Comparison of ENCODE assay signal across 10 cellular contexts in genomic region chr15:58546635-58547627, GRCh38.
A peak's percentile ranks its signal among the peaks of the same experiment; 100 is the strongest.
DNase-seq lines count a peak whose midpoint lies in the region; ATAC-seq, FAIRE-seq and TF ChIP-seq lines count a peak whose summit lies in the region.
"Had no signal": no experiment of that assay in that cellular context is flagged by ENCODE, and none has a peak within 500 bp of the region (broad histone marks: within the 10 kb centered on the region; RNA-seq: fewer than 3 reads in every experiment).

No MANE protein-coding gene starts in this region.

- H3K27me3 ChIP-seq in BLaER1 = no peaks in the 10 kb centered on the region
- no peaks in the 10 kb centered on the region for H3K27me3 ChIP-seq in endothelial cell of umbilical vein (ENCODE audit: control insufficient read depth in 2 of 2, insufficient read depth in 2 of 2, low read length in 2 of 2)
- H3K27me3 ChIP-seq: neutrophil had no signal

- H3K27ac ChIP-seq in BLaER1 = peak overlapping the region; percentile 96; the same call in 1 of the 2 replicates
- peak overlapping the region; percentile 58 for H3K27ac ChIP-seq in endothelial cell of umbilical vein (ENCODE audit: insufficient read depth, low read depth, low read length)
- H3K27ac ChIP-seq: neutrophil had no signal

- H3K4me2 ChIP-seq in BLaER1 (peak overlapping the region; percentile 91), endothelial cell of umbilical vein (ENCODE audit: insufficient read depth, low read length) (no peak overlapping the region)

- peaks cover 47 to 60% of the 10 kb centered on the region in 2 donors for H3K4me1 Mint-ChIP-seq in natural killer cell

- H3K9me3 ChIP-seq in BLaER1 (peaks cover 28% of the 10 kb centered on the region), endothelial cell of umbilical vein (replicated peaks; ENCODE audit: control insufficient read depth, insufficient read depth, low read length) (no peaks in the 10 kb centered on the region)
- H3K9me3 ChIP-seq: neutrophil had no signal

- no peak for TF ChIP-seq CTCF in endothelial cell of umbilical vein (IDR thresholded peaks at IDR 0.05; ENCODE audit: extremely low read depth in 1 of 2, insufficient read depth in 1 of 2, low read depth in 1 of 2, low read length in 2 of 2)
- no peak for TF ChIP-seq CTCF in natural killer cell (IDR thresholded peaks at IDR 0.05)

- peak; percentile 96 for FAIRE-seq in endothelial cell of umbilical vein (lab: Jason Lieb, UNC)
- FAIRE-seq: GM12878 had no signal

- BruUV-seq in endothelial cell of umbilical vein (replicated peaks; lab: Mats Ljungman, UMichigan) = no TSS peak

- dilution Hi-C loops in endothelial cell of umbilical vein (cut with MboI; ENCODE audit: extremely low pct_ligation_motif_present, low sequenced_read_pairs) = no loop called here

- POLR2A ChIA-PET in endothelial cell of umbilical vein (lab: Charles Lee) = interaction anchor here (0.6 to 0.7 kb wide), 3 partner anchors 71 to 808 kb away, joined by 3 to 5 read pairs (median 4); no protein-coding TSS in a partner anchor

- DNase-seq in NCI-H2029 treated with DMSO at 0.1 percent for 48 hours (lab: John Stamatoyannopoulos, UW) (peak; percentile 4), endothelial cell of umbilical vein (ENCODE audit: low read depth, low spot score) (peak; percentile 77), natural killer cell (no peak), NCI-H1417 (lab: John Stamatoyannopoulos, UW) (no peak), C1 segment of cervical spinal cord (lab: John Stamatoyannopoulos, UW) (no peak)

- no peak for TF ChIP-seq POLR2A in endothelial cell of umbilical vein (IDR thresholded peaks at IDR 0.05; ENCODE audit: low read depth, low read length)

- H3K9ac ChIP-seq in BLaER1 = no peak overlapping the region
- H3K9ac ChIP-seq in endothelial cell of umbilical vein (replicated peaks; ENCODE audit: extremely low read depth, insufficient read depth, low read length) = peak overlapping the region; percentile 9

- H3K4me1 ChIP-seq in BLaER1 = peaks cover 68% of the 10 kb centered on the region
- peaks cover 27% of the 10 kb centered on the region for H3K4me1 ChIP-seq in endothelial cell of umbilical vein (ENCODE audit: control insufficient read depth, extremely low read depth, insufficient read depth, low read length)

- peak overlapping the region; percentile 50 for H3K4me3 Mint-ChIP-seq in natural killer cell

- no peaks in the 10 kb centered on the region for H3K9me1 ChIP-seq in endothelial cell of umbilical vein (replicated peaks; ENCODE audit: control insufficient read depth, extremely low read depth, insufficient read depth, low read length)

- H3K9me3 Mint-ChIP-seq in natural killer cell = no peaks in the 10 kb centered on the region

- H3K27me3 Mint-ChIP-seq in natural killer cell (ENCODE audit: low read depth in 2 of 2) = no peaks in the 10 kb centered on the region

- no peaks in the 10 kb centered on the region for H3K36me3 Mint-ChIP-seq in natural killer cell

- CTCF ChIA-PET in endothelial cell of umbilical vein (lab: Charles Lee) = interaction anchor here (0.6 to 2.4 kb wide), 10 partner anchors 9 to 319 kb away, joined by 3 to 6 read pairs (median 4); no protein-coding TSS in a partner anchor

- peak overlapping the region; percentile 90 to 94 for H3K27ac Mint-ChIP-seq in natural killer cell

- peaks cover 19% of the 10 kb centered on the region for H3K36me3 ChIP-seq in BLaER1
- H3K36me3 ChIP-seq in endothelial cell of umbilical vein (ENCODE audit: control insufficient read depth in 2 of 2, extremely low read depth in 1 of 2, insufficient read depth in 2 of 2, low read length in 2 of 2) = no peaks in the 10 kb centered on the region
- H3K36me3 ChIP-seq: neutrophil had no signal

- no peak overlapping the region for H2AFZ ChIP-seq in endothelial cell of umbilical vein (ENCODE audit: low read depth, low read length)

- intact Hi-C loops in endothelial cell of umbilical vein (cut with micrococcal nuclease) = loop anchor here (1.0 to 2.0 kb wide), 3 partner anchors 27 to 106 kb away; no protein-coding TSS in a partner anchor
- intact Hi-C loops in natural killer cell (cut with micrococcal nuclease) = no loop called here

- no peak overlapping the region for H3K4me3 ChIP-seq in BLaER1
- no peak overlapping the region for H3K4me3 ChIP-seq in endothelial cell of umbilical vein (replicated peaks in 1 of 3; ENCODE audit: insufficient read depth in 1 of 3, low read depth in 1 of 3, low read length in 3 of 3)
- H3K4me3 ChIP-seq: GM12878 had no signal

- H4K20me1 ChIP-seq in BLaER1 (no peaks in the 10 kb centered on the region), endothelial cell of umbilical vein (replicated peaks; ENCODE audit: control insufficient read depth, extremely low read depth, insufficient read depth, low read length) (no peaks in the 10 kb centered on the region)

- ATAC-seq in natural killer cell = no peak
- no peak for ATAC-seq in HG03108 (IDR thresholded peaks at IDR 0.05; ENCODE audit: unreplicated experiment)
- ATAC-seq in GM21423 (IDR thresholded peaks at IDR 0.05; ENCODE audit: unreplicated experiment) = no peak
- ATAC-seq: GM12878 had no signal

- H3K79me2 ChIP-seq in endothelial cell of umbilical vein (ENCODE audit: control insufficient read depth, insufficient read depth, low read length) = no peaks in the 10 kb centered on the region

TF ChIP-seq in endothelial cell of umbilical vein, 7 proteins besides CTCF, POLR2A, EP300 and RAD21:
- TF ChIP-seq GATA2 (IDR thresholded peaks at IDR 0.05; ENCODE audit: insufficient read depth, insufficient read length, low read depth, low read length) (peak; percentile 17), MYC (IDR thresholded peaks at IDR 0.05; ENCODE audit: low read depth, low read length) (no peak), FOS (IDR thresholded peaks at IDR 0.05; ENCODE audit: borderline replicate concordance, insufficient read depth, low read length) (peak; percentile 39), JUN (IDR thresholded peaks at IDR 0.05; ENCODE audit: borderline replicate concordance, insufficient read depth, insufficient read length, low read depth) (peak; percentile 68), POLR2AphosphoS5 (IDR thresholded peaks at IDR 0.05; ENCODE audit: insufficient read depth, low read depth, low read length) (peak; percentile 27), EZH2 (IDR thresholded peaks at IDR 0.05; ENCODE audit: borderline replicate concordance, low read depth, low read length, severe bottlenecking) (no peak), MAX (IDR thresholded peaks at IDR 0.05; ENCODE audit: insufficient read depth, insufficient read length) (no peak)

Comparison
In these comparisons a context has a peak if more than half of its experiments do, and no peak if none do; other contexts are left out.
1. DNase-seq: peak in NCI-H2029 treated with DMSO at 0.1 percent for 48 hours (single experiment) and endothelial cell of umbilical vein (single experiment); none in natural killer cell (single experiment), NCI-H1417 (0 of 3) and C1 segment of cervical spinal cord (0 of 14).